ENCODE assay signal across 19 cellular contexts in genomic region chr2:19371996-19372582, GRCh38. TPM values are rescaled to one million over a fixed set of nuclear protein-coding genes. Genes with fewer than 3 reads are reported as not detected.
"Had no signal": no experiment of that assay in that cellular context is flagged by ENCODE, and none has a peak within 500 bp of the region (broad histone marks: within the 10 kb centered on the region; RNA-seq: fewer than 3 reads in every experiment).

No MANE protein-coding gene starts in this region.

- ATAC-seq: effector memory CD8-positive, alpha-beta T cell; gastrocnemius medialis; left lobe of liver; naive thymus-derived CD4-positive, alpha-beta T cell had no signal

- H3K4me1 ChIP-seq: esophagus squamous epithelium, gastrocnemius medialis, right atrium auricular region, suprapubic skin, thyroid gland had no signal

- H3K27me3 ChIP-seq: gastrocnemius medialis, ovary, right atrium auricular region, thyroid gland had no signal

- H3K4me1 Mint-ChIP-seq: naive thymus-derived CD4-positive, alpha-beta T cell; neural crest cell had no signal

- DNase-seq: effector memory CD8-positive, alpha-beta T cell; esophagus squamous epithelium; gastrocnemius medialis; glutamatergic neuron; islet precursor cell; mammary epithelial cell; naive thymus-derived CD4-positive, alpha-beta T cell; ovary; small intestine; stimulated activated CD4-positive, alpha-beta T cell treated with anti-CD3 and anti-CD28 coated beads, Interleukin-2, amount 100 ng/mL, for 48 hours; stimulated activated naive CD4-positive, alpha-beta T cell treated with Interleukin-2 at 50 U/mL for 16 hours; thyroid gland had no signal

- H3K4me3 ChIP-seq: esophagus squamous epithelium, gastrocnemius medialis, ovary, right atrium auricular region, suprapubic skin, thyroid gland had no signal

- H3K4me3 Mint-ChIP-seq: dendritic cell treated with granulocyte-macrophage colony-stimulating factor and Interleukin-4, amounts not matched to agents 40 ng/mL and 50 ng/mL, for 4 days; effector memory CD8-positive, alpha-beta T cell; naive thymus-derived CD4-positive, alpha-beta T cell; neural crest cell; type B pancreatic cell had no signal

- H3K27ac ChIP-seq: epithelial cell of prostate, esophagus squamous epithelium, gastrocnemius medialis, ovary, right atrium auricular region, suprapubic skin, thyroid gland had no signal

- H3K9me3 Mint-ChIP-seq: dendritic cell treated with granulocyte-macrophage colony-stimulating factor and Interleukin-4, amounts not matched to agents 40 ng/mL and 50 ng/mL, for 4 days; effector memory CD8-positive, alpha-beta T cell; neural crest cell had no signal

- H3K36me3 ChIP-seq: esophagus squamous epithelium, ovary, right atrium auricular region, suprapubic skin, thyroid gland had no signal

- H3K36me3 Mint-ChIP-seq: naive thymus-derived CD4-positive, alpha-beta T cell; type B pancreatic cell had no signal

- H3K9me3 ChIP-seq: esophagus squamous epithelium, gastrocnemius medialis, ovary, right atrium auricular region, suprapubic skin, thyroid gland had no signal

- H3K27ac Mint-ChIP-seq: dendritic cell treated with granulocyte-macrophage colony-stimulating factor and Interleukin-4, amounts not matched to agents 40 ng/mL and 50 ng/mL, for 4 days; effector memory CD8-positive, alpha-beta T cell; naive thymus-derived CD4-positive, alpha-beta T cell; type B pancreatic cell had no signal

RNA-seq across cellular contexts. Expression of gene OSR1, which starts 13.7 kb away (rescaled TPM):
- total RNA-seq: naive thymus-derived CD4-positive, alpha-beta T cell had no signal
- polyA plus RNA-seq: naive thymus-derived CD4-positive, alpha-beta T cell had no signal
